In the genomic region with DNA sequence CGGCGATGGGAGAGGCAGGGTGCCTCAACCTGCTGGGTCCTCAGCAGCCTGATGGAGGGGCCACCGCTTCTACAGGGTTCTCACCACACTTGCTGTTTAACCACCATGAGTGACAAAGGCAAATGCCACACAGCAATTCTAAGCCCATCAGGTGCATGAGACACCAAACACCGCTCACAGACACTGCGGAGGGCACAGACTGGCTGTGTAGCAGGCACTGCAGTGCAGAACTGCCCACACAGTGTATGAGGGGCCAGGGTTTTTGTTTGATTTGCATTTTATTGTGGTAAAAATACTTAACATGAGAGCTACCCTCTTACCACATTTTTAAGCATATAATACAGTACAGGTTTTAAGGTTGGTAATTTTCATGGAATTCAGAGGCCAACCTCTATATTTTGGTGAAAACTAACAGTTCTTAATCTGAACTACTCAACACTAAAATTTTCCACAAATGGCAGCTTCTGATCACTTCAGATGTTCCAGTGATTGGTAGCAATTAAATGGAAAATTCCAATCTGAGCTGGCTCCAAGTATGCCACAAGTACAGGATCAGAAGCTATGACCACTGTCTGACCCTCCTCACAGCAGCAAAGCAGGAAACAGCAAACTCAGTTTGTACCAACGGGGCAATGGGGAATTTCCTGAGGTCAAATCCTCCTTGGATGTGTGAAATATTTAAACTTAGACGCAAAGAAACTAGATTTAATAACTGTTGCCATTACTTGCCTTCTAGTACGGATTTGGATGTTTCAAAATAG, we compare ENCODE assay signal across 18 cellular contexts.
"Had no signal": no experiment of that assay in that cellular context is flagged by ENCODE, and none has a peak within 500 bp of the region (broad histone marks: within the 10 kb centered on the region; RNA-seq: fewer than 3 reads in every experiment).

No MANE protein-coding gene starts in this region.

- H3K9me3 Mint-ChIP-seq: activated CD4-positive, alpha-beta memory T cell treated with anti-CD3 and anti-CD28 coated beads for 36 hours; activated T-helper 1 cell treated with anti-CD3 and anti-CD28 coated beads, Interleukin-12 subunit alpha, Interleukin-12 subunit beta, Interleukin-2, Interleukin-4 antibody, amounts not matched to agents 30 ng/mL and 10 ng/mL and 1 ng/mL, durations not matched to agents 14 hours and 24 hours and 36 hours; dendritic cell treated with granulocyte-macrophage colony-stimulating factor and Interleukin-4, amounts not matched to agents 40 ng/mL and 50 ng/mL, for 4 days; nephron progenitor cell had no signal

- DNase-seq: activated CD4-positive, alpha-beta memory T cell treated with anti-CD3 and anti-CD28 coated beads for 36 hours; activated CD4-positive, CD25-positive, alpha-beta regulatory T cell treated with anti-CD3 and anti-CD28 coated beads, Interleukin-2, amount 50 U/mL, for 72 hours; activated CD8-positive, alpha-beta memory T cell treated with anti-CD3 and anti-CD28 coated beads, Interleukin-2, amount 50 U/mL, for 4 hours; activated naive CD4-positive, alpha-beta T cell treated with Interleukin-2 at 50 U/mL for 16 hours; central memory CD4-positive, alpha-beta T cell; esophagus squamous epithelium; foreskin fibroblast; heart left ventricle; left lung; mesendoderm; nephron progenitor cell; stimulated activated CD4-positive, alpha-beta T cell treated with anti-CD3 and anti-CD28 coated beads, Interleukin-4, amount 100 ng/mL, for 1 hour; stimulated activated CD8-positive, alpha-beta memory T cell treated with anti-CD3 and anti-CD28 coated beads, Interleukin-4, amount 100 ng/mL, for 48 hours; SW 1271; thyroid gland; uterus had no signal

- H3K27me3 ChIP-seq: esophagus squamous epithelium, heart left ventricle, left lung, thyroid gland, uterus had no signal

- H3K27me3 Mint-ChIP-seq: activated CD4-positive, alpha-beta memory T cell treated with anti-CD3 and anti-CD28 coated beads for 36 hours had no signal

- ATAC-seq: left lung had no signal

- H3K4me1 ChIP-seq: left lung, uterus had no signal

- H3K9me3 ChIP-seq: esophagus squamous epithelium, heart left ventricle, left lung, thyroid gland, uterus had no signal

- H3K27ac Mint-ChIP-seq: activated CD4-positive, alpha-beta memory T cell treated with anti-CD3 and anti-CD28 coated beads for 36 hours; activated T-helper 1 cell treated with anti-CD3 and anti-CD28 coated beads, Interleukin-12 subunit alpha, Interleukin-12 subunit beta, Interleukin-2, Interleukin-4 antibody, amounts not matched to agents 30 ng/mL and 10 ng/mL and 1 ng/mL, durations not matched to agents 14 hours and 24 hours and 36 hours; dendritic cell treated with granulocyte-macrophage colony-stimulating factor and Interleukin-4, amounts not matched to agents 40 ng/mL and 50 ng/mL, for 4 days; nephron progenitor cell had no signal

- H3K27ac ChIP-seq: esophagus squamous epithelium, heart left ventricle, left lung, uterus had no signal

- H3K4me1 Mint-ChIP-seq: nephron progenitor cell had no signal

- H3K36me3 Mint-ChIP-seq: activated CD4-positive, alpha-beta memory T cell treated with anti-CD3 and anti-CD28 coated beads for 36 hours had no signal

- H3K4me3 ChIP-seq: esophagus squamous epithelium, heart left ventricle, left lung, thyroid gland, uterus had no signal

- H3K4me3 Mint-ChIP-seq: activated CD4-positive, alpha-beta memory T cell treated with anti-CD3 and anti-CD28 coated beads for 36 hours; activated T-helper 1 cell treated with anti-CD3 and anti-CD28 coated beads, Interleukin-12 subunit alpha, Interleukin-12 subunit beta, Interleukin-2, Interleukin-4 antibody, amounts not matched to agents 30 ng/mL and 10 ng/mL and 1 ng/mL, durations not matched to agents 14 hours and 24 hours and 36 hours; dendritic cell treated with granulocyte-macrophage colony-stimulating factor and Interleukin-4, amounts not matched to agents 40 ng/mL and 50 ng/mL, for 4 days; nephron progenitor cell had no signal

- H3K36me3 ChIP-seq: thyroid gland, uterus had no signal
